16 cellular contexts compared by ENCODE assay signal in genomic region chr1:119565131-119565772, GRCh38. TPM values are rescaled to one million over a fixed set of nuclear protein-coding genes. Genes with fewer than 3 reads are reported as not detected.
DNase-seq lines count a peak whose midpoint lies in the region; ATAC-seq and TF ChIP-seq lines count a peak whose summit lies in the region.
"Had no signal": no experiment of that assay in that cellular context is flagged by ENCODE, and none has a peak within 500 bp of the region (broad histone marks: within the 10 kb centered on the region; RNA-seq: fewer than 3 reads in every experiment).

No MANE protein-coding gene starts in this region.

- H3K9me3 ChIP-seq in hepatocyte (ENCODE audit: low read depth) = no peaks in the 10 kb centered on the region
- H3K9me3 ChIP-seq: pancreas had no signal

- no peaks in the 10 kb centered on the region for H3K27me3 ChIP-seq in hepatocyte
- H3K27me3 ChIP-seq: pancreas had no signal

- no peaks in the 10 kb centered on the region for H3K9me3 Mint-ChIP-seq in mesothelial cell of epicardium
- H3K9me3 Mint-ChIP-seq: H9 had no signal

- H3K4me1 Mint-ChIP-seq in mesothelial cell of epicardium = peaks cover 28% of the 10 kb centered on the region

- peaks cover 29% of the 10 kb centered on the region for H3K4me1 ChIP-seq in hepatocyte (ENCODE audit: insufficient read depth)
- H3K4me1 ChIP-seq: pancreas had no signal

- no peak overlapping the region for H3K27ac Mint-ChIP-seq in mesothelial cell of epicardium
- H3K27ac Mint-ChIP-seq: H9 had no signal

- H3K9me2 ChIP-seq in hepatocyte (replicated peaks; ENCODE audit: insufficient read depth) = no peaks in the 10 kb centered on the region

- H3K27ac ChIP-seq in hepatocyte = peak overlapping the region; percentile 28
- H3K27ac ChIP-seq: pancreas had no signal

- TF ChIP-seq CTCF in hepatocyte (IDR thresholded peaks at IDR 0.05; ENCODE audit: poor library complexity) (no peak), mesothelial cell of epicardium (IDR thresholded peaks at IDR 0.05; ENCODE audit: unreplicated experiment) (no peak), foreskin fibroblast (IDR thresholded peaks at IDR 0.05; ENCODE audit: low read depth, low read length) (no peak)

- H3K4me3 ChIP-seq in hepatocyte (no peak overlapping the region), foreskin fibroblast (ENCODE audit: low read depth in 1 of 2, low read length in 2 of 2) (no peak overlapping the region)
- H3K4me3 ChIP-seq: pancreas had no signal

- H3K4me3 Mint-ChIP-seq in mesothelial cell of epicardium = no peak overlapping the region
- H3K4me3 Mint-ChIP-seq: H9 had no signal

- H3K27me3 Mint-ChIP-seq in mesothelial cell of epicardium (ENCODE audit: low read depth) = no peaks in the 10 kb centered on the region

- H2AFZ ChIP-seq in hepatocyte = no peak overlapping the region

- no peaks in the 10 kb centered on the region for H4K20me1 ChIP-seq in hepatocyte (ENCODE audit: insufficient read depth, poor library complexity, severe bottlenecking)

- DNase-seq in NOMO-1 (lab: John Stamatoyannopoulos, UW; ENCODE audit: unreplicated experiment in 2 of 2) (peak; percentile 73 to 91), hepatocyte (ENCODE audit: low spot score) (no peak), mesothelial cell of epicardium (ENCODE audit: low spot score in 2 of 2, unreplicated experiment in 2 of 2) (no peak), COR-L47 (lab: John Stamatoyannopoulos, UW) (no peak), cerebellar nuclear complex (lab: John Stamatoyannopoulos, UW) (no peak), foreskin fibroblast (no peak)
- DNase-seq: activated CD4-positive, alpha-beta T cell treated with anti-CD3 and anti-CD28 coated beads for 48 hours; activated gamma-delta T cell treated with Interleukin-2 at 50 U/mL for 16 hours; H9; NCI-H187 treated with DMSO at 0.1 percent for 48 hours; pancreas had no signal

- H3K79me2 ChIP-seq in hepatocyte = no peaks in the 10 kb centered on the region

- H3K36me3 Mint-ChIP-seq in mesothelial cell of epicardium = no peaks in the 10 kb centered on the region

- no peaks in the 10 kb centered on the region for H3K36me3 ChIP-seq in hepatocyte (replicated peaks; ENCODE audit: insufficient read depth, low read depth)
- H3K36me3 ChIP-seq: pancreas had no signal

- no peak overlapping the region for H3K4me2 ChIP-seq in hepatocyte

- WGBS in hepatocyte (ENCODE audit: low lambda C conversion rate, missing lambda C conversion rate) = 79% methylated on average over 3 of the region's 3 CpGs

- ATAC-seq in GM18511 (IDR thresholded peaks at IDR 0.05; ENCODE audit: unreplicated experiment) (peak; percentile 53), HG02571 (IDR thresholded peaks at IDR 0.05; ENCODE audit: unreplicated experiment) (peak; percentile 44)
- ATAC-seq: pancreas had no signal

RNA-seq across cellular contexts. Expression of gene HSD3B1, which starts 58.2 kb away (rescaled TPM):
- total RNA-seq in hepatocyte (62.4 and 101 TPM in 2 replicates), mesothelial cell of epicardium (not detected in 3 replicates)
- 38.3 and 44.8 TPM in 2 replicates for polyA plus RNA-seq in hepatocyte
- total RNA-seq: chondrocyte, H9, HT-29, pancreas had no signal
- polyA plus RNA-seq: liver, pancreas had no signal

Comparison
In these comparisons a context has a peak if more than half of its experiments do, and no peak if none do; other contexts are left out.
1. DNase-seq: peak in NOMO-1 (2 of 2); none in hepatocyte (single experiment), mesothelial cell of epicardium (0 of 2), COR-L47 (single experiment), cerebellar nuclear complex (0 of 2) and foreskin fibroblast (0 of 2).
2. RNA of gene HSD3B1, which starts 58.2 kb away (total RNA-seq): 62.4 to 101 TPM in hepatocyte; not detected in mesothelial cell of epicardium; every median in the first group is over 10 times any median in the second.